Comparison of ENCODE assay signal across 14 cellular contexts in genomic region chr11:73240190-73240781, GRCh38. TPM values are rescaled to one million over a fixed set of nuclear protein-coding genes. Genes with fewer than 3 reads are reported as not detected.
DNase-seq lines count a peak whose midpoint lies in the region; ATAC-seq, FAIRE-seq and TF ChIP-seq lines count a peak whose summit lies in the region.
"Had no signal": no experiment of that assay in that cellular context is flagged by ENCODE, and none has a peak within 500 bp of the region (broad histone marks: within the 10 kb centered on the region; RNA-seq: fewer than 3 reads in every experiment).

No MANE protein-coding gene starts in this region.

- H3K4me1 ChIP-seq in astrocyte (ENCODE audit: insufficient read depth, low read length) = peaks cover 3% of the 10 kb centered on the region

- intact Hi-C loops in left cardiac atrium (cut with DNase I) = loop anchor here (5.0 to 10.0 kb wide), 2 partner anchors 55 to 513 kb away; no protein-coding TSS in a partner anchor

- no peak for TF ChIP-seq CTCF in astrocyte (IDR thresholded peaks at IDR 0.05; ENCODE audit: insufficient read depth, low read depth, low read length)

- no peaks in the 10 kb centered on the region for H3K9me3 Mint-ChIP-seq in astrocyte (ENCODE audit: unreplicated experiment)
- H3K9me3 Mint-ChIP-seq: activated naive CD4-positive, alpha-beta T cell treated with anti-CD3 and anti-CD28 coated beads, Interleukin-2, amount 50 U/mL, for 72 hours; nephron had no signal

- no peak for FAIRE-seq in astrocyte (lab: Jason Lieb, UNC)

- H2AFZ ChIP-seq in astrocyte (ENCODE audit: low read depth, low read length) = peak overlapping the region; percentile 24

- no peaks in the 10 kb centered on the region for H4K20me1 ChIP-seq in astrocyte (ENCODE audit: insufficient read depth, low read length)

- H3K36me3 Mint-ChIP-seq in astrocyte (ENCODE audit: low read depth, unreplicated experiment) = no peaks in the 10 kb centered on the region
- H3K36me3 Mint-ChIP-seq: activated naive CD4-positive, alpha-beta T cell treated with anti-CD3 and anti-CD28 coated beads, Interleukin-2, amount 50 U/mL, for 72 hours had no signal

- no peak overlapping the region for H3K27ac Mint-ChIP-seq in astrocyte (ENCODE audit: unreplicated experiment)
- H3K27ac Mint-ChIP-seq: activated naive CD4-positive, alpha-beta T cell treated with anti-CD3 and anti-CD28 coated beads, Interleukin-2, amount 50 U/mL, for 72 hours had no signal

- no peaks in the 10 kb centered on the region for H3K79me2 ChIP-seq in astrocyte (ENCODE audit: insufficient read depth, low read length)

- ATAC-seq in left cardiac atrium = peak; percentile 60 to 67
- no peak for ATAC-seq in GM19452 (IDR thresholded peaks at IDR 0.05; ENCODE audit: unreplicated experiment)
- ATAC-seq: activated naive CD4-positive, alpha-beta T cell treated with anti-CD3 and anti-CD28 coated beads, Interleukin-2, amount 50 U/mL, for 72 hours had no signal

- H3K27me3 Mint-ChIP-seq in astrocyte (ENCODE audit: low read depth, unreplicated experiment) = peaks cover 34% of the 10 kb centered on the region

- no peak overlapping the region for H3K4me3 ChIP-seq in astrocyte (ENCODE audit: insufficient read depth, low read depth, low read length)

- H3K4me1 Mint-ChIP-seq in astrocyte (ENCODE audit: low read depth, unreplicated experiment) = peaks cover 4% of the 10 kb centered on the region
- H3K4me1 Mint-ChIP-seq: nephron had no signal

- DNase-seq in GM04503 (ENCODE audit: low read depth) = peak; percentile 78
- DNase-seq in astrocyte (ENCODE audit: low read depth) = peak; percentile 36
- peak; percentile 84 for DNase-seq in left cardiac atrium
- peak; percentile 52 for DNase-seq in renal cortical epithelial cell (ENCODE audit: low read depth)
- DNase-seq in NCI-H82 (lab: John Stamatoyannopoulos, UW) = no peak
- no peak for DNase-seq in NCI-H1105 treated with DMSO at 0.1 percent for 48 hours (lab: John Stamatoyannopoulos, UW)
- DNase-seq in NCI-H2196 (lab: John Stamatoyannopoulos, UW; ENCODE audit: unreplicated experiment) = no peak
- DNase-seq: activated CD4-positive, alpha-beta T cell treated with anti-CD3 and anti-CD28 coated beads, Interleukin-2, amount 50 U/mL, for 4 hours; MV-4-11; stimulated activated CD8-positive, alpha-beta memory T cell treated with anti-CD3 and anti-CD28 coated beads, Interleukin-4, amount 100 ng/mL, for 48 hours; T-helper 1 cell had no signal

- H3K36me3 ChIP-seq in astrocyte (ENCODE audit: insufficient read depth, low read length) = no peaks in the 10 kb centered on the region

- no peaks in the 10 kb centered on the region for H3K27me3 ChIP-seq in astrocyte (ENCODE audit: insufficient read depth, low read length)

- H3K4me2 ChIP-seq in astrocyte (ENCODE audit: low read length) = no peak overlapping the region

- no peaks in the 10 kb centered on the region for H3K9me3 ChIP-seq in astrocyte (ENCODE audit: insufficient read depth, low read depth, low read length)

- H3K27ac ChIP-seq in astrocyte (ENCODE audit: low read depth, low read length) = no peak overlapping the region

- no peak overlapping the region for H3K4me3 Mint-ChIP-seq in astrocyte (ENCODE audit: unreplicated experiment)
- H3K4me3 Mint-ChIP-seq: nephron had no signal

- H3K9ac ChIP-seq in astrocyte (ENCODE audit: low read length) = no peak overlapping the region

RNA-seq across cellular contexts. Expression of gene P2RY2, which starts 22.2 kb away (rescaled TPM):
- total RNA-seq in astrocyte (0.12 and 0.30 TPM in 2 replicates), left cardiac atrium (10 to 100 TPM; 12.0 to 16.5 TPM), renal cortical epithelial cell (3.7 and 4.3 TPM in 2 replicates)
- total RNA-seq: activated naive CD4-positive, alpha-beta T cell treated with anti-CD3 and anti-CD28 coated beads, Interleukin-2, amount 50 U/mL, for 72 hours had no signal

RNA-seq across cellular contexts. Expression of gene P2RY6, which starts 31.9 kb away (rescaled TPM):
- total RNA-seq in astrocyte (0.14 and 0.75 TPM in 2 replicates), left cardiac atrium (1 to 10 TPM; 2.0 to 4.4 TPM), renal cortical epithelial cell (3.6 and 10.9 TPM in 2 replicates)
- total RNA-seq: activated naive CD4-positive, alpha-beta T cell treated with anti-CD3 and anti-CD28 coated beads, Interleukin-2, amount 50 U/mL, for 72 hours had no signal

Comparison
In these comparisons a context has a peak if more than half of its experiments do, and no peak if none do; other contexts are left out.
1. DNase-seq: peak in GM04503 (single experiment), astrocyte (single experiment), left cardiac atrium (single experiment) and renal cortical epithelial cell (single experiment); none in NCI-H82 (single experiment), NCI-H1105 treated with DMSO at 0.1 percent for 48 hours (single experiment) and NCI-H2196 (single experiment).